ENCODE assay signal across 22 cellular contexts in genomic region chr12:61009167-61009566, GRCh38.
"Had no signal": no experiment of that assay in that cellular context is flagged by ENCODE, and none has a peak within 500 bp of the region (broad histone marks: within the 10 kb centered on the region; RNA-seq: fewer than 3 reads in every experiment).

No MANE protein-coding gene starts in this region.

- DNase-seq: cerebellar nuclear complex; dorsolateral prefrontal cortex; effector CD4-positive, alpha-beta T cell; hypothalamus; mesendoderm; midbrain; naive thymus-derived CD4-positive, alpha-beta T cell; sigmoid colon; spleen; stimulated activated CD4-positive, alpha-beta T cell treated with anti-CD3 and anti-CD28 coated beads, Interleukin-4, amount 100 ng/mL, for 4 hours; stimulated activated naive CD8-positive, alpha-beta T cell treated with anti-CD3 and anti-CD28 coated beads, Interleukin-15, Interleukin-2, amounts not matched to agents 100 U/mL and 50 U/mL, for 24 hours; substantia nigra; testis; tibial artery had no signal

- H3K79me2 ChIP-seq: parathyroid adenoma had no signal

- H3K4me2 ChIP-seq: neural progenitor cell had no signal

- ATAC-seq: esophagus mucosa; naive thymus-derived CD4-positive, alpha-beta T cell; stimulated activated memory B cell treated with anti-CD40 and anti-IgM and Interleukin-4, amounts not matched to agents 10 μg/mL and 1 μg/mL and 100 μg/mL, for 72 hours; stimulated activated naive CD8-positive, alpha-beta T cell treated with anti-CD3 and anti-CD28 coated beads, Interleukin-15, Interleukin-2, amounts not matched to agents 100 U/mL and 50 U/mL, for 24 hours had no signal

- H2AFZ ChIP-seq: neural progenitor cell, parathyroid adenoma had no signal

- H3K36me3 ChIP-seq: neural progenitor cell, prostate gland, right atrium auricular region, sigmoid colon, spleen, tibial artery had no signal

- H3K4me1 ChIP-seq: parathyroid adenoma, prostate gland, right atrium auricular region, sigmoid colon, spleen, testis, tibial artery had no signal

- H3K4me3 ChIP-seq: dorsolateral prefrontal cortex, neural progenitor cell, prostate gland, right atrium auricular region, sigmoid colon, spleen, testis, tibial artery had no signal

- H3K9ac ChIP-seq: neural progenitor cell, parathyroid adenoma had no signal

- FAIRE-seq: keratinocyte had no signal

- H3K27ac ChIP-seq: dorsolateral prefrontal cortex, epithelial cell of prostate, neural progenitor cell, parathyroid adenoma, prostate gland, right atrium auricular region, sigmoid colon, spleen, testis, tibial artery had no signal

- H3K27me3 ChIP-seq: dorsolateral prefrontal cortex, neural progenitor cell, right atrium auricular region, sigmoid colon, spleen, testis, tibial artery had no signal

- H3K9me3 ChIP-seq: prostate gland, right atrium auricular region, sigmoid colon, testis, tibial artery had no signal
